Comparison of ENCODE assay signal across 23 cellular contexts in the genomic region with DNA sequence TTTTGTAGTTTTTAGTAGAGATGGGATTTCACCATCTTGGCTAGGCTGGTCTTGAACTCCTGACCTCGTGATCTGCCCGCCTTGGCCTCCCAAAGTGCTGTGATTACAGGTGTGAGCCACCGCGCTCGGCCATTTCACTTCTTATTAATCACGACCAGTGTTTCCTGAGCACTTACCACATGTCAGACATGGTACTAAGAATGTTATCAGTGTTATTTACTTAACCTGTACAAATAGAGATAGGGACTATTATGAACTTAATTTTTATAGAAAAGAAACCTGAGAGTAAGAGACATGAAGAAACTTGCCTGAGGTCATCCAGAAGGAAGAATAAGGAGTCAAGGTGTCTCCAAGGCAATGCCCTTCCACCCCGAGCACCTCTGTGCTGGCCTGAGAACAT. TPM values are rescaled to one million over a fixed set of nuclear protein-coding genes. Genes with fewer than 3 reads are reported as not detected.
DNase-seq lines count a peak whose midpoint lies in the region; ATAC-seq and TF ChIP-seq lines count a peak whose summit lies in the region.
"Had no signal": no experiment of that assay in that cellular context is flagged by ENCODE, and none has a peak within 500 bp of the region (broad histone marks: within the 10 kb centered on the region; RNA-seq: fewer than 3 reads in every experiment).

No MANE protein-coding gene starts in this region.

- H4K8ac ChIP-seq in IMR-90 (ENCODE audit: low read depth in 2 of 2, low read length in 2 of 2) = no peak overlapping the region

- no peak overlapping the region for H3K9ac ChIP-seq in IMR-90 (ENCODE audit: low read depth, low read length)

- H3K4me3 Mint-ChIP-seq in central memory CD8-positive, alpha-beta T cell = peak overlapping the region; percentile 28
- H3K4me3 Mint-ChIP-seq in naive B cell (no peak overlapping the region), endothelial cell (ENCODE audit: unreplicated experiment) (no peak overlapping the region)
- H3K4me3 Mint-ChIP-seq: activated CD4-positive, alpha-beta memory T cell treated with anti-CD3 and anti-CD28 coated beads, Interleukin-2, amount 10 ng/mL, durations not matched to agents 7 days and 5 days; activated T-cell treated with anti-CD3 and anti-CD28 coated beads, Interleukin-2, amount 50 U/mL, for 24 hours had no signal

- peak overlapping the region; percentile 38; the same call in 1 of the 2 replicates for H2BK120ac ChIP-seq in IMR-90 (ENCODE audit: low read depth, low read length)

- no peak overlapping the region for H3K4me2 ChIP-seq in IMR-90 (ENCODE audit: low read depth, low read length)

- H3K27me3 Mint-ChIP-seq in central memory CD8-positive, alpha-beta T cell = no peaks in the 10 kb centered on the region
- H3K27me3 Mint-ChIP-seq in naive B cell (no peaks in the 10 kb centered on the region), endothelial cell (ENCODE audit: unreplicated experiment) (no peaks in the 10 kb centered on the region)
- H3K27me3 Mint-ChIP-seq: activated T-cell treated with anti-CD3 and anti-CD28 coated beads, Interleukin-2, amount 50 U/mL, for 24 hours had no signal

- H3K56ac ChIP-seq in IMR-90 (ENCODE audit: extremely low read depth, insufficient read depth, low read length) = no peak overlapping the region

- H2BK5ac ChIP-seq in IMR-90 (ENCODE audit: low read depth, low read length, poor library complexity, severe bottlenecking) = no peak overlapping the region

- no peaks in the 10 kb centered on the region for H3K9me3 ChIP-seq in IMR-90 (ENCODE audit: control insufficient read depth, insufficient read depth, low read length)
- H3K9me3 ChIP-seq: heart left ventricle, spleen, thoracic aorta had no signal

- peak overlapping the region; percentile 58; the same call in 1 of the 2 replicates for H2BK20ac ChIP-seq in IMR-90 (ENCODE audit: low read depth, low read length)

- peaks cover 21% of the 10 kb centered on the region for H3K4me1 Mint-ChIP-seq in central memory CD8-positive, alpha-beta T cell
- peaks cover 28 to 50% (median 43%) of the 10 kb centered on the region in 3 donors for H3K4me1 Mint-ChIP-seq in naive B cell
- H3K4me1 Mint-ChIP-seq in endothelial cell (ENCODE audit: unreplicated experiment) = peaks cover 9% of the 10 kb centered on the region

- no peak overlapping the region for H2AFZ ChIP-seq in IMR-90 (replicated peaks; ENCODE audit: low read length, poor library complexity)

- POLR2A ChIA-PET in IMR-90 (lab: Charles Lee; ENCODE audit: unreplicated experiment) = no interaction called here

- peaks cover 7% of the 10 kb centered on the region for H3K36me3 Mint-ChIP-seq in central memory CD8-positive, alpha-beta T cell (ENCODE audit: insufficient read depth)
- no peaks in the 10 kb centered on the region for H3K36me3 Mint-ChIP-seq in naive B cell
- no peaks in the 10 kb centered on the region for H3K36me3 Mint-ChIP-seq in endothelial cell (ENCODE audit: low read depth, unreplicated experiment)

- no peak overlapping the region for H3K4ac ChIP-seq in IMR-90 (ENCODE audit: low read depth, low read length)

- H3K9me1 ChIP-seq in IMR-90 (ENCODE audit: insufficient read depth, low read length) = peaks cover 7% of the 10 kb centered on the region

- H3K4me3 ChIP-seq in IMR-90 (ENCODE audit: insufficient read depth, low read depth, low read length) = no peak overlapping the region
- H3K4me3 ChIP-seq: heart left ventricle, lung, spleen, thoracic aorta had no signal

- no peak overlapping the region for H2AK5ac ChIP-seq in IMR-90 (ENCODE audit: low read depth, low read length)

- ATAC-seq in IMR-90 (ENCODE audit: low read depth) = no peak
- no peak for ATAC-seq in central memory CD8-positive, alpha-beta T cell (replicated peaks; ENCODE audit: extremely low read depth, poor library complexity, severe bottlenecking)
- ATAC-seq in naive B cell (ENCODE audit: low read depth in 2 of 2) = no peak
- ATAC-seq: heart left ventricle, HepG2 had no signal

- H3K27ac Mint-ChIP-seq in central memory CD8-positive, alpha-beta T cell (ENCODE audit: low read depth) = peak overlapping the region; percentile 99
- peak overlapping the region in 4 of 6 donors; percentile 30 to 97 (median 65) for H3K27ac Mint-ChIP-seq in naive B cell
- H3K27ac Mint-ChIP-seq in endothelial cell (ENCODE audit: unreplicated experiment) = no peak overlapping the region
- H3K27ac Mint-ChIP-seq: activated CD4-positive, alpha-beta memory T cell treated with anti-CD3 and anti-CD28 coated beads, Interleukin-2, amount 10 ng/mL, durations not matched to agents 7 days and 5 days; activated T-cell treated with anti-CD3 and anti-CD28 coated beads, Interleukin-2, amount 50 U/mL, for 24 hours had no signal

- no peak overlapping the region for H3K23ac ChIP-seq in IMR-90 (ENCODE audit: low read depth, low read length)

- no peak overlapping the region for H2AK9ac ChIP-seq in IMR-90 (replicated peaks; ENCODE audit: low read depth, low read length, poor library complexity)

- no peaks in the 10 kb centered on the region for H4K20me1 ChIP-seq in IMR-90 (ENCODE audit: insufficient read depth, low read length)

- no peak overlapping the region for H4K5ac ChIP-seq in IMR-90 (ENCODE audit: low read depth, low read length)

- no peaks in the 10 kb centered on the region for H3K36me3 ChIP-seq in IMR-90 (ENCODE audit: control insufficient read depth, insufficient read depth, low read length)
- H3K36me3 ChIP-seq: heart left ventricle, spleen, thoracic aorta had no signal

- H3K4me1 ChIP-seq in IMR-90 (ENCODE audit: control insufficient read depth, insufficient read depth, low read length) = peaks cover 13% of the 10 kb centered on the region

- no peak overlapping the region for H4K91ac ChIP-seq in IMR-90 (ENCODE audit: insufficient read depth, low read depth, low read length)

- no peak overlapping the region for H3K14ac ChIP-seq in IMR-90 (replicated peaks; ENCODE audit: low read depth, low read length)

- in situ Hi-C loops in IMR-90 (cut with MboI; ENCODE audit: low sequenced_read_pairs) = no loop called here

- no peaks in the 10 kb centered on the region for H3K27me3 ChIP-seq in IMR-90 (ENCODE audit: control insufficient read depth, insufficient read depth, low read length)
- H3K27me3 ChIP-seq: heart left ventricle, spleen had no signal

- CTCF ChIA-PET in IMR-90 (lab: Yijun Ruan, JAX) = no interaction called here

- no peak for TF ChIP-seq POLR2A in IMR-90 (IDR thresholded peaks at IDR 0.05; ENCODE audit: low read depth, low read length)

- no peak for TF ChIP-seq RAD21 in IMR-90 (IDR thresholded peaks at IDR 0.05; ENCODE audit: low read length)

- H3K27ac ChIP-seq in 22Rv1 (0 out of 2 replicates have a peak overlapping the region, but pooled peaks have one; percentile 70), IMR-90 (ENCODE audit: insufficient read depth, low read length) (no peak overlapping the region)
- H3K27ac ChIP-seq: heart left ventricle, spleen, thoracic aorta had no signal

- no CpG with 5 or more reads among the region's 7 CpGs for whole genome bisulfite sequencing in IMR-90 (ENCODE audit: extremely low coverage in 2 of 2, insufficient read length in 1 of 2), 2 experiments

- no peak overlapping the region for H3K18ac ChIP-seq in IMR-90 (ENCODE audit: low read depth, low read length)

- DNase-seq in IMR-90 = no peak
- no peak for DNase-seq in central memory CD8-positive, alpha-beta T cell (ENCODE audit: low spot score in 2 of 2)
- no peak for DNase-seq in naive B cell
- DNase-seq in hippocampal formation (lab: John Stamatoyannopoulos, UW) = no peak
- no peak for DNase-seq in endothelial cell (ENCODE audit: low spot score)
- DNase-seq in NCI-H2107 (lab: John Stamatoyannopoulos, UW) = no peak
- DNase-seq in NCI-H128 (lab: John Stamatoyannopoulos, UW; ENCODE audit: unreplicated experiment) = no peak
- DNase-seq: ACHN; activated CD4-positive, alpha-beta memory T cell treated with anti-CD3 and anti-CD28 coated beads, Interleukin-2, amount 10 ng/mL, durations not matched to agents 7 days and 5 days; activated naive CD4-positive, alpha-beta T cell treated with anti-CD3 and anti-CD28 coated beads, Interleukin-2, amount 50 U/mL, for 16 hours; activated T-cell treated with anti-CD3 and anti-CD28 coated beads, Interleukin-2, amount 50 U/mL, for 24 hours; GOT3; heart left ventricle; MM.1S; NCI-H187; NCI-H446; Right ventricle myocardium superior; spleen; stimulated activated CD8-positive, alpha-beta memory T cell treated with anti-CD3 and anti-CD28 coated beads, Interleukin-4, amount 100 ng/mL, for 48 hours had no signal

- no peaks in the 10 kb centered on the region for H3K9me3 Mint-ChIP-seq in central memory CD8-positive, alpha-beta T cell
- H3K9me3 Mint-ChIP-seq in naive B cell (no peaks in the 10 kb centered on the region), endothelial cell (ENCODE audit: unreplicated experiment) (no peaks in the 10 kb centered on the region)
- H3K9me3 Mint-ChIP-seq: activated CD4-positive, alpha-beta memory T cell treated with anti-CD3 and anti-CD28 coated beads, Interleukin-2, amount 10 ng/mL, durations not matched to agents 7 days and 5 days; activated T-cell treated with anti-CD3 and anti-CD28 coated beads, Interleukin-2, amount 50 U/mL, for 24 hours had no signal

- dilution Hi-C loops in IMR-90 (cut with HindIII; ENCODE audit: low sequenced_read_pairs, unreplicated experiment) = no loop called here

- TF ChIP-seq CTCF in 22Rv1 (IDR thresholded peaks at IDR 0.05) (no peak), IMR-90 (conservative IDR thresholded peaks at IDR 0.05; ENCODE audit: low read depth, low read length) (no peak), endothelial cell (IDR thresholded peaks at IDR 0.05; ENCODE audit: unreplicated experiment) (no peak)

- no peak overlapping the region for H2BK15ac ChIP-seq in IMR-90 (ENCODE audit: low read depth, low read length)

- no TSS peak for BruUV-seq in IMR-90 (replicated peaks; lab: Mats Ljungman, UMichigan)

- intact Hi-C loops in IMR-90 (cut with micrococcal nuclease) = no loop called here

- peaks cover 0 to 5% of the 10 kb centered on the region in 2 experiments; a peak in 1 of 4 replicates for H3K79me1 ChIP-seq in IMR-90 (ENCODE audit: low read depth in 1 of 2, low read length in 2 of 2)

TF ChIP-seq in IMR-90, 13 proteins besides CTCF, POLR2A, EP300 and RAD21:
- no peak for TF ChIP-seq MAFK (IDR thresholded peaks at IDR 0.05; ENCODE audit: low read depth, low read length)
- no peak for TF ChIP-seq CHD1 (IDR thresholded peaks at IDR 0.05; ENCODE audit: low read depth, low read length)
TF ChIP-seq in IMR-90: peak in this region for 0.

RNA-seq across cellular contexts. Expression of a gene that starts 29.3 kb away (rescaled TPM):
- total RNA-seq in IMR-90 (2012; rRNA removed) = 145 and 179 TPM in 2 replicates
- 83.8 and 87.6 TPM in 2 replicates for polyA plus RNA-seq in IMR-90 (2012; rRNA removed)
- polyA plus RNA-seq in IMR-90 (2012; cell fraction: cytosol; rRNA removed) = 48.4 and 65.5 TPM in 2 replicates
- 47.4 and 74.1 TPM in 2 replicates for polyA plus RNA-seq in IMR-90 (2012; cell fraction: nucleus; rRNA removed; ENCODE audit: low replicate concordance)
- 100 to 1,000 TPM; 463 to 555 (median 516) TPM for polyA plus RNA-seq in naive B cell (ENCODE audit: low read depth in 6 of 6)
- total RNA-seq in endothelial cell (ENCODE audit: unreplicated experiment) = 125 TPM
